Comparison of ENCODE assay signal across 26 cellular contexts in the genomic region with DNA sequence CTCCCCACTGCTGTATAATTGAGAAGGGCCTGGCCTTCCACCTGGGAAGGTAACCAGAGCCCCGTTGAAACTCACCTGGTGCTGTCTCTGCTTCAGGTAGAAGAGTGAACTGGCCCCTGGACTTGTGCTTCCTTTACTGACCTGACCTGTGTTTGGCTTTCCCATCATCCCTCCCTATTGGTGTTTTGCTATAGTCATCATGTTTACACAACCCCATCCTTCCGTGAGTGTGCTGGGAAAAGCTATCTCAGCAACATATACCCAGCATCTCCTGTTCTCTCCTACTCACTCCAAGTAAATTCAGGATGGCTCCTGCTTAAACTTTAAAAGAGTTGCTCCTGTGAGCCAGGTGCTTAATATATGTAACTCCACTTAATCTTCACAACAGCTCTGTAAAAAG.
DNase-seq lines count a peak whose midpoint lies in the region; ATAC-seq, FAIRE-seq and TF ChIP-seq lines count a peak whose summit lies in the region.
"Had no signal": no experiment of that assay in that cellular context is flagged by ENCODE, and none has a peak within 500 bp of the region (broad histone marks: within the 10 kb centered on the region; RNA-seq: fewer than 3 reads in every experiment).

No MANE protein-coding gene starts in this region.

- intact Hi-C loops in kidney (cut with DNase I) (no loop called here), uterus (cut with DNase I; ENCODE audit: low total_unique reads) (no loop called here)
- intact Hi-C loops in activated naive CD4-positive, alpha-beta T cell treated with anti-CD3 and anti-CD28 coated beads for 36 hours (cut with micrococcal nuclease), result no loop called here

- H3K4me3 Mint-ChIP-seq in astrocyte (ENCODE audit: unreplicated experiment), result peak overlapping the region; percentile 48
- no peak overlapping the region for H3K4me3 Mint-ChIP-seq in activated naive CD4-positive, alpha-beta T cell treated with anti-CD3 and anti-CD28 coated beads for 36 hours
- H3K4me3 Mint-ChIP-seq: CD4-positive, alpha-beta memory T cell; HFFc6 had no signal

- H3K9ac ChIP-seq in astrocyte (ENCODE audit: low read length) (no peak overlapping the region), kidney (ENCODE audit: low read length in 2 of 2) (no peak overlapping the region)
- H3K9ac ChIP-seq: BLaER1 treated with 17β-estradiol and CSF1 and Interleukin-3, amounts not matched to agents 10 nM and 100 nM had no signal

- H3K36me3 ChIP-seq in astrocyte (ENCODE audit: insufficient read depth, low read length) (no peaks in the 10 kb centered on the region), kidney (ENCODE audit: control insufficient read depth in 1 of 2, insufficient read depth in 2 of 2, low read length in 2 of 2) (no peaks in the 10 kb centered on the region), uterus (no peaks in the 10 kb centered on the region)
- H3K36me3 ChIP-seq: BLaER1 treated with 17β-estradiol and CSF1 and Interleukin-3, amounts not matched to agents 10 nM and 100 nM had no signal

- no peak for FAIRE-seq in astrocyte (lab: Jason Lieb, UNC)
- FAIRE-seq in kidney (lab: Jason Lieb, UNC), result no peak
- FAIRE-seq: GM18507 had no signal

- CTCF ChIA-PET in activated naive CD4-positive, alpha-beta T cell treated with anti-CD3 and anti-CD28 coated beads for 36 hours (lab: Charles Lee), result no interaction called here

- DNase-seq in NCI-H146 (lab: John Stamatoyannopoulos, UW) (peak; percentile 23), NCI-H146 treated with DMSO at 0.1 percent for 48 hours (lab: John Stamatoyannopoulos, UW; ENCODE audit: unreplicated experiment) (no peak), astrocyte (ENCODE audit: low read depth) (no peak), kidney (no peak), uterus (no peak), NCI-H1417 (lab: John Stamatoyannopoulos, UW) (no peak)
- no peak for DNase-seq in activated naive CD4-positive, alpha-beta T cell treated with anti-CD3 and anti-CD28 coated beads for 36 hours
- DNase-seq: Calu3; CD4-positive, alpha-beta memory T cell; DMS153; GDM1; H7; HFFc6; KG1; NCI-H1092; NCI-H1694; NCI-H2081; NCI-H2171; NCI-H526 treated with DMSO at 0.1 percent for 48 hours; PC-3; RPMI8226; SHP77 had no signal

- TF ChIP-seq CTCF in astrocyte (IDR thresholded peaks at IDR 0.05; ENCODE audit: insufficient read depth, low read depth, low read length), result no peak
- TF ChIP-seq CTCF in kidney (IDR thresholded peaks at IDR 0.05; ENCODE audit: borderline replicate concordance, extremely low read depth, insufficient read depth), result no peak
- TF ChIP-seq CTCF in uterus (IDR thresholded peaks at IDR 0.05), result no peak

- H3K27me3 ChIP-seq in astrocyte (ENCODE audit: insufficient read depth, low read length) (no peaks in the 10 kb centered on the region), uterus (no peaks in the 10 kb centered on the region)
- H3K27me3 ChIP-seq: BLaER1 treated with 17β-estradiol and CSF1 and Interleukin-3, amounts not matched to agents 10 nM and 100 nM had no signal

- no peaks in the 10 kb centered on the region for H3K36me3 Mint-ChIP-seq in astrocyte (ENCODE audit: low read depth, unreplicated experiment)
- no peaks in the 10 kb centered on the region for H3K36me3 Mint-ChIP-seq in activated naive CD4-positive, alpha-beta T cell treated with anti-CD3 and anti-CD28 coated beads for 36 hours (ENCODE audit: low read depth)
- H3K36me3 Mint-ChIP-seq: CD4-positive, alpha-beta memory T cell had no signal

- no peak overlapping the region for H3K27ac Mint-ChIP-seq in astrocyte (ENCODE audit: unreplicated experiment)
- H3K27ac Mint-ChIP-seq in activated naive CD4-positive, alpha-beta T cell treated with anti-CD3 and anti-CD28 coated beads for 36 hours, result no peak overlapping the region
- H3K27ac Mint-ChIP-seq: CD4-positive, alpha-beta memory T cell; HFFc6 had no signal

- H3K4me1 ChIP-seq in astrocyte (ENCODE audit: insufficient read depth, low read length) (no peaks in the 10 kb centered on the region), kidney (ENCODE audit: control insufficient read depth in 1 of 2, insufficient read depth in 1 of 2, low read depth in 1 of 2, low read length in 2 of 2) (no peaks in the 10 kb centered on the region), uterus (no peaks in the 10 kb centered on the region)
- H3K4me1 ChIP-seq: BLaER1 treated with 17β-estradiol and CSF1 and Interleukin-3, amounts not matched to agents 10 nM and 100 nM had no signal

- ATAC-seq in GM19463 (IDR thresholded peaks at IDR 0.05; ENCODE audit: unreplicated experiment), result no peak
- ATAC-seq: PC-3 had no signal

- H3K9me3 ChIP-seq in astrocyte (ENCODE audit: insufficient read depth, low read depth, low read length) (no peaks in the 10 kb centered on the region), kidney (ENCODE audit: control insufficient read depth in 1 of 2, low read length in 2 of 2) (no peaks in the 10 kb centered on the region), uterus (no peaks in the 10 kb centered on the region)
- H3K9me3 ChIP-seq: BLaER1 treated with 17β-estradiol and CSF1 and Interleukin-3, amounts not matched to agents 10 nM and 100 nM had no signal

- TF ChIP-seq POLR2A in uterus (IDR thresholded peaks at IDR 0.05), result no peak

- H3K4me1 Mint-ChIP-seq in astrocyte (ENCODE audit: low read depth, unreplicated experiment), result peaks cover 52% of the 10 kb centered on the region
- peaks cover 4% of the 10 kb centered on the region for H3K4me1 Mint-ChIP-seq in activated naive CD4-positive, alpha-beta T cell treated with anti-CD3 and anti-CD28 coated beads for 36 hours (ENCODE audit: low read depth)
- H3K4me1 Mint-ChIP-seq: CD4-positive, alpha-beta memory T cell had no signal

- no peaks in the 10 kb centered on the region for H4K20me1 ChIP-seq in astrocyte (ENCODE audit: insufficient read depth, low read length)
- H4K20me1 ChIP-seq: BLaER1 treated with 17β-estradiol and CSF1 and Interleukin-3, amounts not matched to agents 10 nM and 100 nM had no signal

- H3K27me3 Mint-ChIP-seq in astrocyte (ENCODE audit: low read depth, unreplicated experiment), result no peaks in the 10 kb centered on the region
- H3K27me3 Mint-ChIP-seq in activated naive CD4-positive, alpha-beta T cell treated with anti-CD3 and anti-CD28 coated beads for 36 hours (ENCODE audit: low read depth), result peaks cover 8% of the 10 kb centered on the region

- no peaks in the 10 kb centered on the region for H3K79me2 ChIP-seq in astrocyte (ENCODE audit: insufficient read depth, low read length)

- H3K27ac ChIP-seq in astrocyte (ENCODE audit: low read depth, low read length) (no peak overlapping the region), kidney (ENCODE audit: low read depth in 2 of 2, low read length in 2 of 2) (peak overlapping the region; percentile 25 to 28), uterus (no peak overlapping the region)
- H3K27ac ChIP-seq: 22Rv1; BLaER1 treated with 17β-estradiol and CSF1 and Interleukin-3, amounts not matched to agents 10 nM and 100 nM had no signal

- no peak overlapping the region for H3K4me3 ChIP-seq in astrocyte (ENCODE audit: insufficient read depth, low read depth, low read length)
- H3K4me3 ChIP-seq in kidney (ENCODE audit: low read length in 2 of 2), result no peak overlapping the region
- no peak overlapping the region for H3K4me3 ChIP-seq in uterus
- H3K4me3 ChIP-seq: BLaER1 treated with 17β-estradiol and CSF1 and Interleukin-3, amounts not matched to agents 10 nM and 100 nM had no signal

- no peak overlapping the region for H3K4me2 ChIP-seq in astrocyte (ENCODE audit: low read length)
- H3K4me2 ChIP-seq: BLaER1 treated with 17β-estradiol and CSF1 and Interleukin-3, amounts not matched to agents 10 nM and 100 nM had no signal

- no peak overlapping the region for H2AFZ ChIP-seq in astrocyte (ENCODE audit: low read depth, low read length)

- H3K9me3 Mint-ChIP-seq in astrocyte (ENCODE audit: unreplicated experiment), result peaks cover 9% of the 10 kb centered on the region
- no peaks in the 10 kb centered on the region for H3K9me3 Mint-ChIP-seq in activated naive CD4-positive, alpha-beta T cell treated with anti-CD3 and anti-CD28 coated beads for 36 hours
- H3K9me3 Mint-ChIP-seq: HFFc6 had no signal

Comparison
In these comparisons a context has a peak if more than half of its experiments do, and no peak if none do; other contexts are left out.
1. H3K27ac ChIP-seq: peak in kidney (2 of 2); none in astrocyte (single experiment) and uterus (0 of 2).